Comparison of ENCODE assay signal across 1 cellular context in genomic region chr11:60868682-60869450, GRCh38.
TF ChIP-seq lines count a peak whose summit lies in the region.

No MANE protein-coding gene starts in this region.

TF ChIP-seq in H1, 55 proteins besides CTCF, POLR2A, EP300 and RAD21:
- TF ChIP-seq CREB1 (IDR thresholded peaks at IDR 0.05): no peak
- no peak for TF ChIP-seq BACH1 (IDR thresholded peaks at IDR 0.05; ENCODE audit: low read length)
- TF ChIP-seq RXRA (IDR thresholded peaks at IDR 0.05; ENCODE audit: insufficient read depth, low read depth, low read length): no peak
- TF ChIP-seq KDM5A (IDR thresholded peaks at IDR 0.05; ENCODE audit: low read length): no peak
- TF ChIP-seq USF2 (IDR thresholded peaks at IDR 0.05; ENCODE audit: low read length): no peak
- TF ChIP-seq ATF2 (IDR thresholded peaks at IDR 0.05; ENCODE audit: low read length): no peak
- no peak for TF ChIP-seq CHD7 (IDR thresholded peaks at IDR 0.05; ENCODE audit: insufficient replicate concordance, low read length)
- TF ChIP-seq SIN3A (conservative IDR thresholded peaks at IDR 0.05 in 1 of 2, IDR thresholded peaks at IDR 0.05 in 1 of 2; ENCODE audit: low read depth in 1 of 2, low read length in 2 of 2): no peak
- TF ChIP-seq GTF2F1 (IDR thresholded peaks at IDR 0.05; ENCODE audit: borderline replicate concordance, low read depth, low read length): no peak
- no peak for TF ChIP-seq SP1 (IDR thresholded peaks at IDR 0.05; ENCODE audit: low read depth, low read length)
- no peak for TF ChIP-seq HDAC2 (IDR thresholded peaks at IDR 0.05; ENCODE audit: borderline replicate concordance in 1 of 2, low read depth in 2 of 2, low read length in 2 of 2)
- no peak for TF ChIP-seq JUND (IDR thresholded peaks at IDR 0.05; ENCODE audit: low read length)
- no peak for TF ChIP-seq HDAC6 (IDR thresholded peaks at IDR 0.05; ENCODE audit: low read depth, low read length)
- no peak for TF ChIP-seq EGR1 (IDR thresholded peaks at IDR 0.05; ENCODE audit: borderline replicate concordance, low read depth, low read length)
- TF ChIP-seq POLR2AphosphoS5 (IDR thresholded peaks at IDR 0.05; ENCODE audit: low read depth, low read length): no peak
- no peak for TF ChIP-seq MAFK (IDR thresholded peaks at IDR 0.05; ENCODE audit: low read depth, low read length)
- no peak for TF ChIP-seq ZNF274 (IDR thresholded peaks at IDR 0.05; ENCODE audit: borderline replicate concordance, extremely low read depth, low read length)
- no peak for TF ChIP-seq KDM4A (IDR thresholded peaks at IDR 0.05; ENCODE audit: low read depth, low read length, severe bottlenecking)
TF ChIP-seq in H1: peak in this region for 0.
